In genomic region chr3:124812291-124813265, GRCh38 we compare ENCODE assay signal across 8 cellular contexts.
A peak's percentile ranks its signal among the peaks of the same experiment; 100 is the strongest.
DNase-seq lines count a peak whose midpoint lies in the region; ATAC-seq and TF ChIP-seq lines count a peak whose summit lies in the region.

No MANE protein-coding gene starts in this region.

- peak; percentile 40 for ATAC-seq in HG03060 (IDR thresholded peaks at IDR 0.05; ENCODE audit: low read depth, unreplicated experiment)
- ATAC-seq in body of pancreas = peak; percentile 69
- no peak for ATAC-seq in HG02678 (IDR thresholded peaks at IDR 0.05; ENCODE audit: unreplicated experiment)
- ATAC-seq in HG03378 (IDR thresholded peaks at IDR 0.05; ENCODE audit: unreplicated experiment) = no peak

- H3K4me1 ChIP-seq in body of pancreas = peaks cover 12% of the 10 kb centered on the region
- peaks cover 16 to 30% of the 10 kb centered on the region in 2 donors for H3K4me1 ChIP-seq in thyroid gland
- peaks cover 3% of the 10 kb centered on the region; the same call in 1 of the 2 replicates for H3K4me1 ChIP-seq in HAP-1

- TF ChIP-seq CTCF in body of pancreas (IDR thresholded peaks at IDR 0.05) (no peak), thyroid gland (IDR thresholded peaks at IDR 0.05) (no peak)

- TF ChIP-seq POLR2A in body of pancreas (IDR thresholded peaks at IDR 0.05) (peak in 1 of 3 donors; percentile 23), thyroid gland (IDR thresholded peaks at IDR 0.05) (peak in 1 of 2 donors; percentile 64)

- H3K36me3 ChIP-seq in body of pancreas (replicated peaks in 1 of 2; ENCODE audit: insufficient read depth in 1 of 2, low read depth in 2 of 2) = no peaks in the 10 kb centered on the region
- peaks cover 0 to 5% of the 10 kb centered on the region in 2 donors for H3K36me3 ChIP-seq in thyroid gland
- peaks cover 2% of the 10 kb centered on the region; the same call in 1 of the 2 replicates for H3K36me3 ChIP-seq in HAP-1 (replicated peaks)

- DNase-seq in body of pancreas (peak; percentile 23 to 58 (median 41)), kidney glomerular epithelial cell (lab: John Stamatoyannopoulos, UW) (peak; percentile 38), thyroid gland (peak; percentile 94), HAP-1 (ENCODE audit: low spot score in 2 of 2) (no peak)
- DNase-seq in activated naive CD4-positive, alpha-beta T cell (lab: John Stamatoyannopoulos, UW) = no peak

- in situ Hi-C loops in HAP-1 (cut with MboI; ENCODE audit: low sequenced_read_pairs) = no loop called here

- H3K9me3 ChIP-seq in body of pancreas = no peaks in the 10 kb centered on the region
- no peaks in the 10 kb centered on the region for H3K9me3 ChIP-seq in thyroid gland
- no peaks in the 10 kb centered on the region for H3K9me3 ChIP-seq in HAP-1

- intact Hi-C loops in body of pancreas (cut with DNase I) (no loop called here), thyroid gland (cut with DNase I) (no loop called here)

- H3K27ac ChIP-seq in body of pancreas (peak overlapping the region in 3 of 4 donors; percentile 9 to 48 (median 36)), thyroid gland (peak overlapping the region; percentile 75 to 92 (median 81))

- 86 to 93% methylated on average over 13 to 15 of the region's 15 CpGs for WGBS in body of pancreas, 2 donors
- WGBS in thyroid gland, 2 donors = 37 to 47% methylated on average over 15 of the region's 15 CpGs

- H3K4me3 ChIP-seq in body of pancreas (no peak overlapping the region), thyroid gland (replicated peaks in 1 of 3) (no peak overlapping the region), HAP-1 (no peak overlapping the region)

- H3K27me3 ChIP-seq in body of pancreas (no peaks in the 10 kb centered on the region), thyroid gland (no peaks in the 10 kb centered on the region), HAP-1 (ENCODE audit: low read depth) (no peaks in the 10 kb centered on the region)

Comparison
In these comparisons a context has a peak if more than half of its experiments do, and no peak if none do; other contexts are left out.
1. ATAC-seq: peak in HG03060 (single experiment) and body of pancreas (single experiment); none in HG02678 (single experiment) and HG03378 (single experiment).
2. DNase-seq: peak in body of pancreas (4 of 4), kidney glomerular epithelial cell (single experiment) and thyroid gland (2 of 2); none in HAP-1 (0 of 2) and activated naive CD4-positive, alpha-beta T cell (0 of 4).